8 cellular contexts compared by ENCODE assay signal in genomic region chr9:136840877-136841645, GRCh38.
DNase-seq lines count a peak whose midpoint lies in the region; ATAC-seq and TF ChIP-seq lines count a peak whose summit lies in the region.

No MANE protein-coding gene starts in this region.

- TF ChIP-seq POLR2A in GM18505 (IDR thresholded peaks at IDR 0.05; ENCODE audit: borderline replicate concordance, extremely low read depth, insufficient read depth, insufficient read length): no peak

- peak overlapping the region; percentile 25 to 43 for H3K9ac ChIP-seq in duodenal mucosa (ENCODE audit: low read depth in 1 of 2, low read length in 2 of 2)

- peaks cover 0 to 14% of the 10 kb centered on the region in 2 donors for H3K36me3 ChIP-seq in duodenal mucosa (ENCODE audit: control insufficient read depth in 1 of 2, insufficient read depth in 2 of 2, low read length in 2 of 2)

- peaks cover 0 to 5% of the 10 kb centered on the region in 2 donors for H3K27me3 ChIP-seq in duodenal mucosa (ENCODE audit: control insufficient read depth in 1 of 2, insufficient read depth in 2 of 2, low read length in 2 of 2)

- H3K4me3 ChIP-seq in duodenal mucosa (ENCODE audit: low read depth in 1 of 2, low read length in 2 of 2): no peak overlapping the region

- peak; percentile 52 for DNase-seq in NCI-H748 (lab: John Stamatoyannopoulos, UW; ENCODE audit: unreplicated experiment)
- DNase-seq in NCI-H748 treated with DMSO at 0.1 percent for 48 hours (lab: John Stamatoyannopoulos, UW): no peak
- peak; percentile 98 for DNase-seq in NCI-H69 (lab: John Stamatoyannopoulos, UW)
- peak in 54 of 56 donors; percentile 14 to 91 (median 74) for DNase-seq in nucleus accumbens (lab: John Stamatoyannopoulos, UW)
- no peak for DNase-seq in activated CD4-positive, CD25-positive, alpha-beta regulatory T cell (lab: John Stamatoyannopoulos, UW)

- peak overlapping the region; percentile 84 for H3K27ac ChIP-seq in duodenal mucosa (ENCODE audit: low read depth, low read length)

- peaks cover 29 to 39% of the 10 kb centered on the region in 2 donors for H3K4me1 ChIP-seq in duodenal mucosa (ENCODE audit: control insufficient read depth in 1 of 2, insufficient read depth in 2 of 2, low read length in 2 of 2)

- ATAC-seq in GM21723 (IDR thresholded peaks at IDR 0.05; ENCODE audit: unreplicated experiment) (no peak), GM18505 (IDR thresholded peaks at IDR 0.05; ENCODE audit: unreplicated experiment) (no peak)

- no peaks in the 10 kb centered on the region for H3K9me3 ChIP-seq in duodenal mucosa (ENCODE audit: control insufficient read depth in 1 of 2, low read length in 2 of 2)

Comparison
In these comparisons a context has a peak if more than half of its experiments do, and no peak if none do; other contexts are left out.
1. DNase-seq: peak in NCI-H748 (single experiment), NCI-H69 (single experiment) and nucleus accumbens (54 of 56); none in NCI-H748 treated with DMSO at 0.1 percent for 48 hours (single experiment) and activated CD4-positive, CD25-positive, alpha-beta regulatory T cell (0 of 4).